ENCODE assay signal across 1 cellular context in genomic region chr20:62969179-62969760, GRCh38.
A peak's percentile ranks its signal among the peaks of the same experiment; 100 is the strongest.
TF ChIP-seq lines count a peak whose summit lies in the region.

No MANE protein-coding gene starts in this region.

TF ChIP-seq in HepG2, 621 proteins besides CTCF, POLR2A, EP300 and RAD21 (continued from another document):
- TF ChIP-seq GABPB1 (CRISPR knock-in tag; IDR thresholded peaks at IDR 0.05) (0 out of 2 replicates have a peak, but pooled peaks have one; percentile 8), IRF2 (CRISPR knock-in tag; IDR thresholded peaks at IDR 0.05) (no peak), ZNF101 (CRISPR knock-in tag; IDR thresholded peaks at IDR 0.05; ENCODE audit: borderline replicate concordance, low read depth) (0 out of 2 replicates have a peak, but pooled peaks have one; percentile 18), ARNTL (CRISPR knock-in tag; IDR thresholded peaks at IDR 0.05) (no peak), CAMTA2 (CRISPR knock-in tag; IDR thresholded peaks at IDR 0.05; ENCODE audit: borderline replicate concordance) (no peak), ZNF609 (CRISPR knock-in tag; IDR thresholded peaks at IDR 0.05; ENCODE audit: borderline replicate concordance) (peak; percentile 51; the same call in 1 of the 2 replicates), ATF3 (CRISPR knock-in tag; IDR thresholded peaks at IDR 0.05) (no peak), GTF2F1 (IDR thresholded peaks at IDR 0.05; ENCODE audit: low read length) (no peak), ZNF691 (CRISPR knock-in tag; IDR thresholded peaks at IDR 0.05; ENCODE audit: borderline replicate concordance, low read depth) (0 out of 2 replicates have a peak, but pooled peaks have one; percentile 24), ZNF251 (CRISPR knock-in tag; IDR thresholded peaks at IDR 0.05) (no peak)
